Comparison of ENCODE assay signal across 17 cellular contexts in genomic region chr14:95477411-95478089, GRCh38. TPM values are rescaled to one million over a fixed set of nuclear protein-coding genes. Genes with fewer than 3 reads are reported as not detected.
DNase-seq lines count a peak whose midpoint lies in the region; ATAC-seq and TF ChIP-seq lines count a peak whose summit lies in the region.
"Had no signal": no experiment of that assay in that cellular context is flagged by ENCODE, and none has a peak within 500 bp of the region (broad histone marks: within the 10 kb centered on the region; RNA-seq: fewer than 3 reads in every experiment).

No MANE protein-coding gene starts in this region.

- no peaks in the 10 kb centered on the region for H3K79me2 ChIP-seq in Loucy (ENCODE audit: insufficient read depth, low read length)

- H2AFZ ChIP-seq in Loucy (ENCODE audit: low read length), result peak overlapping the region; percentile 38; the same call in 1 of the 2 replicates

- H3K9ac ChIP-seq in Loucy (ENCODE audit: low read depth, low read length, poor library complexity, severe bottlenecking), result no peak overlapping the region

- H3K36me3 Mint-ChIP-seq in activated T-cell treated with anti-CD3 and anti-CD28 coated beads, Interleukin-2, amount 50 U/mL, for 24 hours (ENCODE audit: low read depth), result peaks cover 59% of the 10 kb centered on the region
- H3K36me3 Mint-ChIP-seq in brain, result no peaks in the 10 kb centered on the region
- peaks cover 85% of the 10 kb centered on the region for H3K36me3 Mint-ChIP-seq in stimulated activated effector memory CD8-positive, alpha-beta T cell treated with anti-CD3 and anti-CD28 coated beads, Interleukin-12 subunit alpha, Interleukin-12 subunit beta, amount 100 ng/mL, for 72 hours

- peaks cover 65% of the 10 kb centered on the region for H3K4me1 Mint-ChIP-seq in activated T-cell treated with anti-CD3 and anti-CD28 coated beads, Interleukin-2, amount 50 U/mL, for 24 hours (ENCODE audit: low read depth)
- H3K4me1 Mint-ChIP-seq in brain, result peaks cover 41% of the 10 kb centered on the region
- H3K4me1 Mint-ChIP-seq in stimulated activated effector memory CD8-positive, alpha-beta T cell treated with anti-CD3 and anti-CD28 coated beads, Interleukin-12 subunit alpha, Interleukin-12 subunit beta, amount 100 ng/mL, for 72 hours, result peaks cover 43% of the 10 kb centered on the region

- no peak overlapping the region for H3K4me3 ChIP-seq in Loucy (ENCODE audit: low read length, poor library complexity, severe bottlenecking)
- H3K4me3 ChIP-seq in mucosa of descending colon, result no peak overlapping the region
- H3K4me3 ChIP-seq: GM12878 had no signal

- TF ChIP-seq CTCF in Loucy (conservative IDR thresholded peaks at IDR 0.05; ENCODE audit: low read length) (no peak), brain (conservative IDR thresholded peaks at IDR 0.05) (no peak), mucosa of descending colon (IDR thresholded peaks at IDR 0.05) (no peak)

- H3K4me1 ChIP-seq in Loucy (ENCODE audit: insufficient read depth, low read length, poor library complexity, severe bottlenecking), result peaks cover 56% of the 10 kb centered on the region
- no peaks in the 10 kb centered on the region for H3K4me1 ChIP-seq in mucosa of descending colon (ENCODE audit: low read depth)

- no peaks in the 10 kb centered on the region for H3K27me3 ChIP-seq in Loucy (ENCODE audit: insufficient read depth, low read length, poor library complexity, severe bottlenecking)

- H3K36me3 ChIP-seq in Loucy (ENCODE audit: insufficient read depth, low read length) (no peaks in the 10 kb centered on the region), mucosa of descending colon (ENCODE audit: low read depth) (no peaks in the 10 kb centered on the region)

- no peaks in the 10 kb centered on the region for H3F3A ChIP-seq in Loucy (ENCODE audit: low read depth)

- H3K9me3 Mint-ChIP-seq in activated T-cell treated with anti-CD3 and anti-CD28 coated beads, Interleukin-2, amount 50 U/mL, for 24 hours, result no peaks in the 10 kb centered on the region
- H3K9me3 Mint-ChIP-seq in brain, result no peaks in the 10 kb centered on the region
- no peaks in the 10 kb centered on the region for H3K9me3 Mint-ChIP-seq in stimulated activated effector memory CD8-positive, alpha-beta T cell treated with anti-CD3 and anti-CD28 coated beads, Interleukin-12 subunit alpha, Interleukin-12 subunit beta, amount 100 ng/mL, for 72 hours
- H3K9me3 Mint-ChIP-seq: activated naive CD4-positive, alpha-beta T cell treated with anti-CD3 and anti-CD28 coated beads, Interleukin-2, amount 50 U/mL, for 72 hours; natural killer cell treated with Interleukin-12 subunit alpha and Interleukin-12 subunit beta and Interleukin-15 and Interleukin-18, amount 100 ng/mL, for 72 hours had no signal

- H3K4me2 ChIP-seq in Loucy (ENCODE audit: low read depth, low read length, poor library complexity, severe bottlenecking), result no peak overlapping the region

- H3K27me3 Mint-ChIP-seq in activated T-cell treated with anti-CD3 and anti-CD28 coated beads, Interleukin-2, amount 50 U/mL, for 24 hours, result no peaks in the 10 kb centered on the region
- H3K27me3 Mint-ChIP-seq in brain, result peaks cover 8% of the 10 kb centered on the region
- H3K27me3 Mint-ChIP-seq: natural killer cell treated with Interleukin-12 subunit alpha and Interleukin-12 subunit beta and Interleukin-15 and Interleukin-18, amount 100 ng/mL, for 72 hours had no signal

- no peak for DNase-seq in activated T-cell treated with anti-CD3 and anti-CD28 coated beads, Interleukin-2, amount 50 U/mL, for 24 hours
- DNase-seq in activated T-cell treated with anti-CD3 and anti-CD28 coated beads, Interleukin-2, amount 50 U/mL, for 48 hours, result no peak
- no peak for DNase-seq in stimulated activated effector memory CD8-positive, alpha-beta T cell treated with anti-CD3 and anti-CD28 coated beads, Interleukin-12 subunit alpha, Interleukin-12 subunit beta, amount 100 ng/mL, for 72 hours (ENCODE audit: low spot score in 2 of 2)
- DNase-seq in HK-2 (ENCODE audit: unreplicated experiment) (no peak), mucosa of descending colon (no peak)
- DNase-seq: activated CD4-positive, CD25-positive, alpha-beta regulatory T cell; activated CD8-positive, alpha-beta memory T cell treated with anti-CD3 and anti-CD28 coated beads, Interleukin-2, amount 50 U/mL, for 48 hours; Calu3; effector CD8-positive, alpha-beta T cell; NCI-H2171 treated with DMSO at 0.1 percent for 48 hours; NK-92 treated with Interleukin-12 subunit alpha and Interleukin-12 subunit beta, amount 100 ng/mL, for 24 hours had no signal

- H4K20me1 ChIP-seq in Loucy (ENCODE audit: insufficient read depth, low read length, poor library complexity, severe bottlenecking), result no peaks in the 10 kb centered on the region

- no peaks in the 10 kb centered on the region for H3K9me3 ChIP-seq in Loucy (ENCODE audit: insufficient read depth, low read depth, low read length)
- no peaks in the 10 kb centered on the region for H3K9me3 ChIP-seq in mucosa of descending colon

- no peak for ATAC-seq in stimulated activated effector memory CD8-positive, alpha-beta T cell treated with anti-CD3 and anti-CD28 coated beads, Interleukin-12 subunit alpha, Interleukin-12 subunit beta, amount 100 ng/mL, for 72 hours
- no peak for ATAC-seq in HG02571 (IDR thresholded peaks at IDR 0.05; ENCODE audit: unreplicated experiment)
- ATAC-seq in mucosa of descending colon, result no peak
- ATAC-seq: activated naive CD4-positive, alpha-beta T cell treated with anti-CD3 and anti-CD28 coated beads, Interleukin-2, amount 50 U/mL, for 72 hours; GM12878; natural killer cell treated with Interleukin-12 subunit alpha and Interleukin-12 subunit beta and Interleukin-15 and Interleukin-18, amount 100 ng/mL, for 72 hours had no signal

- no peak overlapping the region for H3K4me3 Mint-ChIP-seq in activated T-cell treated with anti-CD3 and anti-CD28 coated beads, Interleukin-2, amount 50 U/mL, for 24 hours
- no peak overlapping the region for H3K4me3 Mint-ChIP-seq in brain
- no peak overlapping the region for H3K4me3 Mint-ChIP-seq in stimulated activated effector memory CD8-positive, alpha-beta T cell treated with anti-CD3 and anti-CD28 coated beads, Interleukin-12 subunit alpha, Interleukin-12 subunit beta, amount 100 ng/mL, for 72 hours
- H3K4me3 Mint-ChIP-seq: natural killer cell treated with Interleukin-12 subunit alpha and Interleukin-12 subunit beta and Interleukin-15 and Interleukin-18, amount 100 ng/mL, for 72 hours had no signal

- peak overlapping the region; percentile 63 for H3K27ac Mint-ChIP-seq in activated T-cell treated with anti-CD3 and anti-CD28 coated beads, Interleukin-2, amount 50 U/mL, for 24 hours
- H3K27ac Mint-ChIP-seq in brain, result peak overlapping the region in 4 of 5 experiments; percentile 3 to 82 (median 70)
- peak overlapping the region; percentile 29 for H3K27ac Mint-ChIP-seq in stimulated activated effector memory CD8-positive, alpha-beta T cell treated with anti-CD3 and anti-CD28 coated beads, Interleukin-12 subunit alpha, Interleukin-12 subunit beta, amount 100 ng/mL, for 72 hours
- H3K27ac Mint-ChIP-seq: natural killer cell treated with Interleukin-12 subunit alpha and Interleukin-12 subunit beta and Interleukin-15 and Interleukin-18, amount 100 ng/mL, for 72 hours had no signal

- no peaks in the 10 kb centered on the region for H3K9me2 ChIP-seq in Loucy (replicated peaks; ENCODE audit: low read depth, low read length)

- intact Hi-C loops in mucosa of descending colon (cut with DNase I, micrococcal nuclease), result no loop called here

RNA-seq across cellular contexts. Expression of gene SYNE3, which starts 38.9 kb away (rescaled TPM):
- polyA plus RNA-seq in brain (ENCODE audit: insufficient read depth, low read depth, low replicate concordance), result 2.0 TPM
- 10 to 100 TPM; 13.8 to 16.4 (median 13.9) TPM for total RNA-seq in mucosa of descending colon

RNA-seq across cellular contexts. Expression of gene GLRX5, which starts 57.3 kb away (rescaled TPM):
- 109 TPM for polyA plus RNA-seq in brain (ENCODE audit: insufficient read depth, low read depth, low replicate concordance)
- total RNA-seq in mucosa of descending colon, result 10 to 100 TPM; 43.9 to 45.8 (median 45.4) TPM
